In the genomic region with DNA sequence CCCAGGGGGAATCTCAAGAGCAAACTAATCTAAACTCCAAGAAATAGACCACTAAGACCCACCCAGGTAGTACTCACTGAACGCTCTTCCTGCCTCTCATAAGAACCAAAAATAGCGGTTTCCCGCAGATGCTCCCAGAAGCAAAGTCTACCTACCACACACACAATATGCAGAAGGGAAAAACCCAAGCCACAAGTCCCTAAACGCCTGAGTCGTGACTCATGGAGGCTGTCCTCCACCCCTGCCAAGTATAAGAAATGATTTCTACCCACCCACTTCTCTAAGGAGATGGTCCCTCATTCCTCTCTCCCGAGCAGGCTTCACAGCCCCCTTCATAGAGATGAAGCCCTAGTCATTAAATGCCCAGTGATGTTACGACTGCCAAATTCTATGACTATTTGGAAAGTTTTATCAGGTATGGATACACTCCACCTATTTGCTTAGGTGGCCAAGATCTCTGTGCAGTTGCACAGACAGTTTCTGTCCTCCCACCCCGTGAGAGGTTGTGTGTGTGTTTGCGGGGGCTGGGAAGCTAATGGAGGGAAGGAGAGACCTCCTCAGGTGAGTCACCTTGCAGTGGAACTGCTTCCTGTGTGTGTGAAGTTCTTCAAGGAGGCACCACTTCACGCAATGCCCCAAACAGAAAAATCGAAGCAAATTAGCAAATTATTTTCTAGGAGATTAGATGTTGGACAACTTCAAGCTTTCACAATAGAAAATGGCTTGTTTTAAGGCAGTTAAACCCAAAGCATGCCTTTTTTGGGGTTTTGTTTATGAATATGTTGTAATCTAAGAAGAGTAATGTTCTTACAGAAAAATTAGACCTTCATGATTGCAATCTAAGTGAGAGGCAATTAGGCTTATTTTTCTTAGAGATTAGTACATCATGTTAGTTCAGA, we compare ENCODE assay signal across 8 cellular contexts.
DNase-seq lines count a peak whose midpoint lies in the region; ATAC-seq and TF ChIP-seq lines count a peak whose summit lies in the region.

No MANE protein-coding gene starts in this region.

- no peaks in the 10 kb centered on the region for H3K36me3 ChIP-seq in hepatocyte (replicated peaks; ENCODE audit: insufficient read depth, low read depth)

- H3K4me1 ChIP-seq in hepatocyte (ENCODE audit: insufficient read depth) = peaks cover 32% of the 10 kb centered on the region

- DNase-seq in RPMI8226 = peak; percentile 15
- peak; percentile 42 for DNase-seq in activated naive CD8-positive, alpha-beta T cell treated with anti-CD3 and anti-CD28 coated beads, Interleukin-2, amount 50 U/mL, for 16 hours (ENCODE audit: low read depth, low spot score)
- DNase-seq in hepatocyte (ENCODE audit: low spot score) = peak; percentile 76
- DNase-seq in stimulated activated CD4-positive, alpha-beta T cell treated with anti-CD3 and anti-CD28 coated beads, Interleukin-15, amount 100 ng/mL, for 48 hours (ENCODE audit: low read depth in 2 of 2) = peak; percentile 51 to 56
- no peak for DNase-seq in NCI-H1694 (lab: John Stamatoyannopoulos, UW)
- no peak for DNase-seq in NCI-H2107 treated with DMSO at 0.1 percent for 48 hours (lab: John Stamatoyannopoulos, UW; ENCODE audit: unreplicated experiment)

- H3K4me2 ChIP-seq in hepatocyte = peak overlapping the region; percentile 49

- H3K27me3 ChIP-seq in hepatocyte = no peaks in the 10 kb centered on the region

- 52% methylated on average over 11 of the region's 11 CpGs for WGBS in hepatocyte (ENCODE audit: low lambda C conversion rate, missing lambda C conversion rate)

- no peaks in the 10 kb centered on the region for H3K9me3 ChIP-seq in hepatocyte (ENCODE audit: low read depth)

- H3K9me2 ChIP-seq in hepatocyte (replicated peaks; ENCODE audit: insufficient read depth) = no peaks in the 10 kb centered on the region

- H2AFZ ChIP-seq in hepatocyte = no peak overlapping the region

- H3K4me3 ChIP-seq in hepatocyte = no peak overlapping the region

- TF ChIP-seq CTCF in hepatocyte (IDR thresholded peaks at IDR 0.05; ENCODE audit: poor library complexity) = no peak

- peak overlapping the region; percentile 97 for H3K27ac ChIP-seq in hepatocyte

- H4K20me1 ChIP-seq in hepatocyte (ENCODE audit: insufficient read depth, poor library complexity, severe bottlenecking) = no peaks in the 10 kb centered on the region

- H3K79me2 ChIP-seq in hepatocyte = no peaks in the 10 kb centered on the region

- peak; percentile 82 for ATAC-seq in GM18868 (IDR thresholded peaks at IDR 0.05; ENCODE audit: unreplicated experiment)
- no peak for ATAC-seq in HG03520 (IDR thresholded peaks at IDR 0.05; ENCODE audit: unreplicated experiment)

Comparison
In these comparisons a context has a peak if more than half of its experiments do, and no peak if none do; other contexts are left out.
1. DNase-seq: peak in RPMI8226 (single experiment), activated naive CD8-positive, alpha-beta T cell treated with anti-CD3 and anti-CD28 coated beads, Interleukin-2, amount 50 U/mL, for 16 hours (single experiment), hepatocyte (single experiment) and stimulated activated CD4-positive, alpha-beta T cell treated with anti-CD3 and anti-CD28 coated beads, Interleukin-15, amount 100 ng/mL, for 48 hours (2 of 2); none in NCI-H1694 (single experiment) and NCI-H2107 treated with DMSO at 0.1 percent for 48 hours (single experiment).